ENCODE assay signal across 8 cellular contexts in genomic region chr11:65419773-65420481, GRCh38. TPM values are rescaled to one million over a fixed set of nuclear protein-coding genes. Genes with fewer than 3 reads are reported as not detected.
A peak's percentile ranks its signal among the peaks of the same experiment; 100 is the strongest.
DNase-seq lines count a peak whose midpoint lies in the region; ATAC-seq, FAIRE-seq and TF ChIP-seq lines count a peak whose summit lies in the region.

No MANE protein-coding gene starts in this region.

- H3K9me3 Mint-ChIP-seq in T-helper 2 cell treated with Interferon-gamma antibody and Interleukin-4, amounts not matched to agents 5 μg/mL and 100 μg/mL, for 36 hours, result no peaks in the 10 kb centered on the region

- H3K27ac ChIP-seq in DND-41 (ENCODE audit: low read length), result peak overlapping the region; percentile 99

- H3K36me3 Mint-ChIP-seq in T-helper 2 cell treated with Interferon-gamma antibody and Interleukin-4, amounts not matched to agents 5 μg/mL and 100 μg/mL, for 36 hours (ENCODE audit: low read depth), result peaks cover 24% of the 10 kb centered on the region

- ATAC-seq in DND-41 (ENCODE audit: insufficient read depth, low read depth), result peak; percentile 4; the same call in 1 of the 3 replicates
- ATAC-seq in GM18511 (IDR thresholded peaks at IDR 0.05; ENCODE audit: unreplicated experiment), result no peak

- H3K4me1 ChIP-seq in DND-41 (ENCODE audit: insufficient read depth, low read length) (peaks cover 63% of the 10 kb centered on the region), Loucy (ENCODE audit: insufficient read depth, low read length, poor library complexity, severe bottlenecking) (peaks cover 63% of the 10 kb centered on the region), skeletal muscle satellite cell (ENCODE audit: control insufficient read depth, insufficient read depth, low read length) (peaks cover 58% of the 10 kb centered on the region)

- FAIRE-seq in bronchial epithelial cell (lab: Jason Lieb, UNC), result no peak

- no peak for TF ChIP-seq CTCF in DND-41 (IDR thresholded peaks at IDR 0.05; ENCODE audit: borderline replicate concordance, extremely low read depth, low read length, poor library complexity, severe bottlenecking)
- TF ChIP-seq CTCF in Loucy (conservative IDR thresholded peaks at IDR 0.05; ENCODE audit: low read length), result no peak
- no peak for TF ChIP-seq CTCF in bronchial epithelial cell (IDR thresholded peaks at IDR 0.05; ENCODE audit: insufficient read depth, low read length, severe bottlenecking)

- H3K4me3 ChIP-seq in DND-41 (ENCODE audit: low read depth in 1 of 2, low read length in 2 of 2) (peak overlapping the region in 1 of 2 experiments; percentile 79; a peak in 3 of 4 replicates), Loucy (ENCODE audit: low read length, poor library complexity, severe bottlenecking) (peak overlapping the region; percentile 94), bronchial epithelial cell (ENCODE audit: low read depth, low read length) (peak overlapping the region; percentile 20), skeletal muscle satellite cell (ENCODE audit: low read length) (peak overlapping the region; percentile 64)

- H3K27me3 ChIP-seq in DND-41 (ENCODE audit: insufficient read depth, low read length, poor library complexity), result no peaks in the 10 kb centered on the region
- no peaks in the 10 kb centered on the region for H3K27me3 ChIP-seq in Loucy (ENCODE audit: insufficient read depth, low read length, poor library complexity, severe bottlenecking)
- H3K27me3 ChIP-seq in bronchial epithelial cell (ENCODE audit: control insufficient read depth, insufficient read depth, low read length), result no peaks in the 10 kb centered on the region
- no peaks in the 10 kb centered on the region for H3K27me3 ChIP-seq in skeletal muscle satellite cell (ENCODE audit: control insufficient read depth, insufficient read depth, low read length)

- H3K4me2 ChIP-seq in DND-41 (ENCODE audit: insufficient read depth, low read length) (peak overlapping the region; percentile 86), Loucy (ENCODE audit: low read depth, low read length, poor library complexity, severe bottlenecking) (peak overlapping the region; percentile 99), skeletal muscle satellite cell (ENCODE audit: low read length) (peak overlapping the region; percentile 84)

- H2AFZ ChIP-seq in DND-41 (ENCODE audit: low read depth, low read length) (no peak overlapping the region), Loucy (ENCODE audit: low read length) (no peak overlapping the region)

- peaks cover 18% of the 10 kb centered on the region for H3K27me3 Mint-ChIP-seq in T-helper 2 cell treated with Interferon-gamma antibody and Interleukin-4, amounts not matched to agents 5 μg/mL and 100 μg/mL, for 36 hours (ENCODE audit: low read depth)

- peaks cover 22% of the 10 kb centered on the region for H4K20me1 ChIP-seq in DND-41 (ENCODE audit: insufficient read depth, low read length)
- H4K20me1 ChIP-seq in Loucy (ENCODE audit: insufficient read depth, low read length, poor library complexity, severe bottlenecking), result peaks cover 19% of the 10 kb centered on the region

- H3K9ac ChIP-seq in DND-41 (ENCODE audit: low read depth, low read length) (peak overlapping the region; percentile 98), Loucy (ENCODE audit: low read depth, low read length, poor library complexity, severe bottlenecking) (peak overlapping the region; percentile 100), skeletal muscle satellite cell (ENCODE audit: low read depth, low read length) (peak overlapping the region; percentile 98)

- H3F3A ChIP-seq in Loucy (ENCODE audit: low read depth), result peaks cover 4% of the 10 kb centered on the region

- H3K4me3 Mint-ChIP-seq in T-helper 2 cell treated with Interferon-gamma antibody and Interleukin-4, amounts not matched to agents 5 μg/mL and 100 μg/mL, for 36 hours, result peak overlapping the region; percentile 95

- DNase-seq in DND-41, result peak; percentile 83
- DNase-seq in T-helper 2 cell treated with Interferon-gamma antibody and Interleukin-4, amounts not matched to agents 5 μg/mL and 100 μg/mL, for 36 hours (ENCODE audit: low spot score), result peak; percentile 74
- peak; percentile 91 for DNase-seq in bronchial epithelial cell (ENCODE audit: low read depth)
- peak; percentile 89 for DNase-seq in inferior parietal cortex (ENCODE audit: extremely low spot score)
- DNase-seq in NCI-H187 (lab: John Stamatoyannopoulos, UW), result no peak

- H3K9me2 ChIP-seq in Loucy (replicated peaks; ENCODE audit: low read depth, low read length), result no peaks in the 10 kb centered on the region

- peaks cover 48% of the 10 kb centered on the region for H3K4me1 Mint-ChIP-seq in T-helper 2 cell treated with Interferon-gamma antibody and Interleukin-4, amounts not matched to agents 5 μg/mL and 100 μg/mL, for 36 hours (ENCODE audit: low read depth)

- H3K9me3 ChIP-seq in DND-41 (ENCODE audit: insufficient read depth, low read length, severe bottlenecking), result no peaks in the 10 kb centered on the region
- no peaks in the 10 kb centered on the region for H3K9me3 ChIP-seq in Loucy (ENCODE audit: insufficient read depth, low read depth, low read length)
- H3K9me3 ChIP-seq in skeletal muscle satellite cell (replicated peaks; ENCODE audit: low read length), result no peaks in the 10 kb centered on the region

- H3K36me3 ChIP-seq in DND-41 (ENCODE audit: insufficient read depth, low read length) (peaks cover 21% of the 10 kb centered on the region), Loucy (ENCODE audit: insufficient read depth, low read length) (no peaks in the 10 kb centered on the region), bronchial epithelial cell (ENCODE audit: control insufficient read depth, insufficient read depth, low read length) (peaks cover 18% of the 10 kb centered on the region), skeletal muscle satellite cell (ENCODE audit: insufficient read depth, low read length) (peaks cover 21% of the 10 kb centered on the region)

- H3K79me2 ChIP-seq in DND-41 (ENCODE audit: insufficient read depth, low read length), result peaks cover 84% of the 10 kb centered on the region
- H3K79me2 ChIP-seq in Loucy (ENCODE audit: insufficient read depth, low read length), result peaks cover 64% of the 10 kb centered on the region

- peak overlapping the region; percentile 98 for H3K27ac Mint-ChIP-seq in T-helper 2 cell treated with Interferon-gamma antibody and Interleukin-4, amounts not matched to agents 5 μg/mL and 100 μg/mL, for 36 hours

RNA-seq across cellular contexts. Expression of gene NEAT1, which starts 2.7 kb away (rescaled TPM):
- 114 and 133 TPM in 2 replicates for total RNA-seq in bronchial epithelial cell
- 147 and 206 TPM in 2 replicates for total RNA-seq in skeletal muscle satellite cell (2012; rRNA removed)

RNA-seq across cellular contexts. Expression of gene FRMD8, which starts 33.5 kb away (rescaled TPM):
- 21.9 and 66.6 TPM in 2 replicates for total RNA-seq in bronchial epithelial cell
- total RNA-seq in skeletal muscle satellite cell (2012; rRNA removed), result 40.3 and 51.8 TPM in 2 replicates

RNA-seq across cellular contexts. Expression of gene SLC25A45, which starts 37.5 kb away (rescaled TPM):
- total RNA-seq in bronchial epithelial cell, result 0.26 and 0.77 TPM in 2 replicates
- total RNA-seq in skeletal muscle satellite cell (2012; rRNA removed), result 1.3 and 2.0 TPM in 2 replicates

Comparison
In these comparisons a context has a peak if more than half of its experiments do, and no peak if none do; other contexts are left out.
1. DNase-seq: peak in DND-41 (single experiment), T-helper 2 cell treated with Interferon-gamma antibody and Interleukin-4, amounts not matched to agents 5 μg/mL and 100 μg/mL, for 36 hours (single experiment), bronchial epithelial cell (single experiment) and inferior parietal cortex (single experiment); none in NCI-H187 (0 of 2).
2. Peak in every context shown above with its lines, with median percentiles within 50 percentile points of each other: H3K4me2 ChIP-seq and H3K9ac ChIP-seq.